18 cellular contexts compared by ENCODE assay signal in genomic region chr2:46381263-46381849, GRCh38.
DNase-seq lines count a peak whose midpoint lies in the region; ATAC-seq lines count a peak whose summit lies in the region.
"Had no signal": no experiment of that assay in that cellular context is flagged by ENCODE, and none has a peak within 500 bp of the region (broad histone marks: within the 10 kb centered on the region; RNA-seq: fewer than 3 reads in every experiment).

No MANE protein-coding gene starts in this region.

- H2AK5ac ChIP-seq in neuronal stem cell (ENCODE audit: low read depth, low read length): no peak overlapping the region

- ATAC-seq in GM18861 (IDR thresholded peaks at IDR 0.05; ENCODE audit: unreplicated experiment): no peak
- no peak for ATAC-seq in GM21360 (IDR thresholded peaks at IDR 0.05; ENCODE audit: unreplicated experiment)
- ATAC-seq: activated T-helper 17 cell treated with anti-CD3 and anti-CD28 coated beads, Interleukin-2, amount 50 U/mL, for 72 hours; gastroesophageal sphincter had no signal

- no peak overlapping the region for H3K18ac ChIP-seq in neuronal stem cell (ENCODE audit: low read length)

- no peak overlapping the region for H3K23ac ChIP-seq in neuronal stem cell (ENCODE audit: low read depth, low read length, poor library complexity)

- H3K79me1 ChIP-seq in neuronal stem cell (ENCODE audit: low read depth, low read length): no peaks in the 10 kb centered on the region

- H4K91ac ChIP-seq in neuronal stem cell (ENCODE audit: low read depth, low read length, poor library complexity): peak overlapping the region; percentile 30

- H3K9me3 ChIP-seq in neuronal stem cell (replicated peaks in 1 of 2; ENCODE audit: control insufficient read depth in 2 of 2, insufficient read depth in 1 of 2, low read depth in 1 of 2, low read length in 2 of 2): no peaks in the 10 kb centered on the region
- H3K9me3 ChIP-seq: gastroesophageal sphincter, Peyer's patch had no signal

- no peak overlapping the region for H4K8ac ChIP-seq in neuronal stem cell (ENCODE audit: low read depth, low read length)

- H2BK15ac ChIP-seq in neuronal stem cell (ENCODE audit: low read length): no peak overlapping the region

- no CpG with 5 or more reads among the region's 8 CpGs for WGBS in neuronal stem cell (ENCODE audit: extremely low coverage in 2 of 2, insufficient read length in 2 of 2, insufficient replicate concordance in 1 of 2), 2 donors

- H3K4me1 ChIP-seq in neuronal stem cell (ENCODE audit: control insufficient read depth in 2 of 2, insufficient read depth in 1 of 2, low read depth in 1 of 2, low read length in 2 of 2): no peaks in the 10 kb centered on the region

- H3K36me3 ChIP-seq in neuronal stem cell (replicated peaks in 1 of 2; ENCODE audit: control insufficient read depth in 2 of 2, insufficient read depth in 2 of 2, low read length in 2 of 2): no peaks in the 10 kb centered on the region

- H3K4ac ChIP-seq in neuronal stem cell (ENCODE audit: low read length): no peak overlapping the region

- DNase-seq in Daoy (ENCODE audit: low read depth) (peak; percentile 21), LHCN-M2 (ENCODE audit: low read depth) (peak; percentile 66), ecto neural progenitor cell (ENCODE audit: low spot score) (peak; percentile 36), neuronal stem cell (ENCODE audit: low spot score) (no peak), amygdala (lab: John Stamatoyannopoulos, UW) (no peak), NCI-H1417 treated with DMSO at 0.1 percent for 48 hours (lab: John Stamatoyannopoulos, UW) (no peak)
- DNase-seq: activated CD4-positive, CD25-positive, alpha-beta regulatory T cell; dermis blood vessel endothelial cell; GOT3; midbrain; NCI-H187 treated with DMSO at 0.1 percent for 48 hours; Peyer's patch; stimulated activated CD4-positive, alpha-beta T cell treated with anti-CD3 and anti-CD28 coated beads, Interleukin-12 subunit alpha, Interleukin-12 subunit beta, amount 100 ng/mL, for 4 hours; T-helper 9 cell had no signal

- H2BK12ac ChIP-seq in neuronal stem cell (ENCODE audit: low read length): no peak overlapping the region

- no peak overlapping the region for H3K9ac ChIP-seq in neuronal stem cell (ENCODE audit: low read depth, low read length, poor library complexity)

- H3K4me2 ChIP-seq in neuronal stem cell (ENCODE audit: insufficient read depth, low read length, poor library complexity, severe bottlenecking): no peak overlapping the region

- H3K14ac ChIP-seq in neuronal stem cell (ENCODE audit: low read length): no peak overlapping the region

- H3K4me3 ChIP-seq in neuronal stem cell (ENCODE audit: low read length in 2 of 2): no peak overlapping the region
- H3K4me3 ChIP-seq: gastroesophageal sphincter, Peyer's patch had no signal

- H2AFZ ChIP-seq in neuronal stem cell (ENCODE audit: low read length): no peak overlapping the region

- H3K27me3 ChIP-seq in neuronal stem cell (ENCODE audit: control insufficient read depth in 3 of 3, insufficient read depth in 3 of 3, low read depth in 1 of 3, low read length in 3 of 3): no peaks in the 10 kb centered on the region
- H3K27me3 ChIP-seq: gastroesophageal sphincter, Peyer's patch had no signal

- H3K27ac ChIP-seq in neuronal stem cell (replicated peaks; ENCODE audit: low read length): no peak overlapping the region
- H3K27ac ChIP-seq: gastroesophageal sphincter, Peyer's patch had no signal

- H2BK5ac ChIP-seq in neuronal stem cell (ENCODE audit: low read length): no peak overlapping the region

- no peak overlapping the region for H2BK120ac ChIP-seq in neuronal stem cell (ENCODE audit: low read depth, low read length)

Comparison
In these comparisons a context has a peak if more than half of its experiments do, and no peak if none do; other contexts are left out.
1. DNase-seq: peak in Daoy (single experiment), LHCN-M2 (single experiment) and ecto neural progenitor cell (single experiment); none in neuronal stem cell (single experiment), amygdala (0 of 56) and NCI-H1417 treated with DMSO at 0.1 percent for 48 hours (single experiment).